ENCODE assay signal across 30 cellular contexts in the genomic region with DNA sequence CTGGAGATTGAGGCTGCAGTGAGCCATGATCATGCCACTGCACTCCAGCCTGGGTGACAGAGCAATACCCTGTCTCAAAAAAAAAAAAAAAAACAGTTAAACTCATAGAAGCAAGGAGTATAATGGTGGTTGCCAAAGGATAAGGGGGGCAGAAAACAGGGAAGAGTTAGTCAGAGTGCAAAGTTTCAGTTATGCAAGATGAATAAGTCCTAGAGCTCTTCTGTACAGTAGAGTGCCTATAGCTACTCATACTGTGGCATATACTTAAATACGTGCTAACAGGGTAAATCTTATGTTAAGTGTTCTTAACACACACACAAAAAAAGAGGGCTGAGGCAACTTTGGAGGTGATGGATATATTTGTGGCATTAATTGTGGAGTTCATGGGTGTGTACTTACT.
"Had no signal": no experiment of that assay in that cellular context is flagged by ENCODE, and none has a peak within 500 bp of the region (broad histone marks: within the 10 kb centered on the region; RNA-seq: fewer than 3 reads in every experiment).

No MANE protein-coding gene starts in this region.

- H3K9ac ChIP-seq: neural progenitor cell had no signal

- H3K4me3 ChIP-seq: heart left ventricle, left lung, lower lobe of right lung, neural progenitor cell, ovary, right atrium auricular region, skin epidermis, stomach, suprapubic skin, thoracic aorta, tibial artery, upper lobe of right lung had no signal

- H3K27me3 ChIP-seq: left lung, neural progenitor cell, ovary, right atrium auricular region, upper lobe of right lung had no signal

- H2AFZ ChIP-seq: neural progenitor cell had no signal

- H3K27ac ChIP-seq: heart left ventricle, left lung, lower lobe of right lung, neural progenitor cell, ovary, right atrium auricular region, skin epidermis, stomach, suprapubic skin, thoracic aorta, tibial artery, upper lobe of right lung had no signal

- H3K36me3 ChIP-seq: heart left ventricle, left lung, lower lobe of right lung, neural progenitor cell, ovary, right atrium auricular region, stomach, suprapubic skin, thoracic aorta, tibial artery, upper lobe of right lung had no signal

- ATAC-seq: heart left ventricle, left colon, left lung, lower lobe of right lung, natural killer cell, sciatic nerve, upper lobe of right lung had no signal

- H3K4me2 ChIP-seq: neural progenitor cell had no signal

- FAIRE-seq: islet of Langerhans, kidney, urothelium cell line had no signal

- H3K9me3 ChIP-seq: left lung, lower lobe of right lung, suprapubic skin, thoracic aorta, tibial artery, upper lobe of right lung had no signal

- H3K4me1 ChIP-seq: left lung, lower lobe of right lung, neural progenitor cell, right atrium auricular region, stomach, suprapubic skin, tibial artery, upper lobe of right lung had no signal

- DNase-seq: heart left ventricle; hypothalamus; immature natural killer cell; kidney; left colon; left lung; lower lobe of right lung; mammary epithelial cell; mesenchymal stem cell; naive B cell; natural killer cell; nephron progenitor cell; ovary; stimulated activated CD4-positive, alpha-beta T cell treated with anti-CD3 and anti-CD28 coated beads, Interleukin-12 subunit alpha, Interleukin-12 subunit beta, amount 100 ng/mL, for 4 hours; stimulated activated CD4-positive, alpha-beta T cell treated with anti-CD3 and anti-CD28 coated beads, Interleukin-15, amount 100 ng/mL, for 24 hours; stimulated activated CD4-positive, alpha-beta T cell treated with anti-CD3 and anti-CD28 coated beads, Interleukin-2, amount 100 ng/mL, for 24 hours; stimulated activated CD4-positive, alpha-beta T cell treated with anti-CD3 and anti-CD28 coated beads, Interleukin-4, amount 100 ng/mL, for 1 hour; stimulated activated naive CD4-positive, alpha-beta T cell; stomach; tibial artery; trophoblast cell; upper lobe of right lung had no signal
